35 cellular contexts compared by ENCODE assay signal in genomic region chr4:128548381-128548780, GRCh38.
"Had no signal": no experiment of that assay in that cellular context is flagged by ENCODE, and none has a peak within 500 bp of the region (broad histone marks: within the 10 kb centered on the region; RNA-seq: fewer than 3 reads in every experiment).

No MANE protein-coding gene starts in this region.

- H3K4me3 ChIP-seq: MG63 had no signal

- H3K27me3 ChIP-seq: MG63 had no signal

- H3K9me3 ChIP-seq: MG63 had no signal

- DNase-seq: Karpas-422, Kasumi-1, MG63, MM.1S, MV-4-11, NCI-H1048, NCI-H1092, NCI-H1092 treated with DMSO at 0.1 percent for 48 hours, NCI-H1105, NCI-H1105 treated with DMSO at 0.1 percent for 48 hours, NCI-H1417, NCI-H1417 treated with DMSO at 0.1 percent for 48 hours, NCI-H1436, NCI-H1436 treated with DMSO at 0.1 percent for 48 hours, NCI-H146, NCI-H1694, NCI-H1694 treated with DMSO at 0.1 percent for 48 hours, NCI-H187, NCI-H187 treated with DMSO at 0.1 percent for 48 hours, NCI-H1930, NCI-H2029, NCI-H2029 treated with DMSO at 0.1 percent for 48 hours, NCI-H2081, NCI-H2081 treated with DMSO at 0.1 percent for 48 hours, NCI-H2107, NCI-H2171, NCI-H2227 treated with DMSO at 0.1 percent for 48 hours, NCI-H226, NCI-H345, NCI-H446, NCI-H446 treated with DMSO at 0.1 percent for 48 hours, NCI-H510A, NCI-H510A treated with DMSO at 0.1 percent for 48 hours, NCI-H524, NCI-H524 treated with DMSO at 0.1 percent for 48 hours had no signal

- H3K36me3 ChIP-seq: MG63 had no signal
